ENCODE assay signal across 9 cellular contexts in genomic region chr6:26224547-26224912, GRCh38.
A peak's percentile ranks its signal among the peaks of the same experiment; 100 is the strongest.
DNase-seq lines count a peak whose midpoint lies in the region; ATAC-seq and TF ChIP-seq lines count a peak whose summit lies in the region.
"Had no signal": no experiment of that assay in that cellular context is flagged by ENCODE, and none has a peak within 500 bp of the region (broad histone marks: within the 10 kb centered on the region; RNA-seq: fewer than 3 reads in every experiment).

No MANE protein-coding gene starts in this region.

- intact Hi-C loops in Right ventricle myocardium inferior (cut with DNase I) (no loop called here), dorsolateral prefrontal cortex (cut with DNase I) (no loop called here), vagina (cut with DNase I) (no loop called here)

- H3K4me1 Mint-ChIP-seq in immature natural killer cell, result peaks cover 2 to 4% of the 10 kb centered on the region in 2 donors

- no peak for ATAC-seq in Right ventricle myocardium inferior

- H3K9me3 Mint-ChIP-seq in immature natural killer cell, result no peaks in the 10 kb centered on the region
- H3K9me3 Mint-ChIP-seq: central memory CD8-positive, alpha-beta T cell had no signal

- DNase-seq in cardiac muscle cell (ENCODE audit: low read depth in 1 of 2, low spot score in 1 of 2) (no peak), Right ventricle myocardium inferior (ENCODE audit: missing footprints) (no peak), dorsolateral prefrontal cortex (no peak), vagina (ENCODE audit: extremely low spot score in 2 of 2) (no peak), COLO829 (ENCODE audit: low spot score) (no peak), immature natural killer cell (no peak), NOMO-1 (lab: John Stamatoyannopoulos, UW; ENCODE audit: unreplicated experiment in 2 of 2) (no peak)

- H3K4me3 ChIP-seq in cardiac muscle cell, result peak overlapping the region; percentile 49
- H3K4me3 ChIP-seq in dorsolateral prefrontal cortex, result peak overlapping the region; percentile 15 to 69 (median 54)
- H3K4me3 ChIP-seq in mucosa of rectum (ENCODE audit: low read length in 2 of 2), result peak overlapping the region; percentile 71 to 88
- peak overlapping the region; percentile 48 to 49 for H3K4me3 ChIP-seq in vagina

- H3K27me3 ChIP-seq in cardiac muscle cell (no peaks in the 10 kb centered on the region), dorsolateral prefrontal cortex (peaks cover 0 to 100% (median 65%) of the 10 kb centered on the region in 45 donors), mucosa of rectum (ENCODE audit: control insufficient read depth in 2 of 2, insufficient read depth in 2 of 2, low read length in 2 of 2) (no peaks in the 10 kb centered on the region), vagina (no peaks in the 10 kb centered on the region)

- no peaks in the 10 kb centered on the region for H3K36me3 Mint-ChIP-seq in immature natural killer cell

- peak overlapping the region; percentile 99 for H3K27ac ChIP-seq in cardiac muscle cell
- peak overlapping the region in 58 of 59 donors; percentile 51 to 94 (median 83) for H3K27ac ChIP-seq in dorsolateral prefrontal cortex
- peak overlapping the region; percentile 82 for H3K27ac ChIP-seq in mucosa of rectum (ENCODE audit: low read depth in 2 of 2, low read length in 2 of 2)
- H3K27ac ChIP-seq in vagina, result peak overlapping the region; percentile 68

- peaks cover 0 to 1% (median 0%) of the 10 kb centered on the region in 3 donors for H3K27me3 Mint-ChIP-seq in immature natural killer cell (ENCODE audit: low read depth in 3 of 3)
- H3K27me3 Mint-ChIP-seq: central memory CD8-positive, alpha-beta T cell had no signal

- TF ChIP-seq CTCF in cardiac muscle cell (IDR thresholded peaks at IDR 0.05; ENCODE audit: low read depth, low read length) (no peak), dorsolateral prefrontal cortex (IDR thresholded peaks at IDR 0.05 in 54 of 56, conservative IDR thresholded peaks at IDR 0.05 in 2 of 56; ENCODE audit: low read depth in 1 of 56, partially characterized antibody in 56 of 56) (no peak), vagina (IDR thresholded peaks at IDR 0.05) (no peak)

- H3K4me1 ChIP-seq in cardiac muscle cell (ENCODE audit: low read depth) (peaks cover 28% of the 10 kb centered on the region), mucosa of rectum (ENCODE audit: control insufficient read depth in 2 of 2, insufficient read depth in 2 of 2, low read length in 2 of 2) (no peaks in the 10 kb centered on the region), vagina (no peaks in the 10 kb centered on the region)

- H3K36me3 ChIP-seq in cardiac muscle cell, result no peaks in the 10 kb centered on the region
- peaks cover 0 to 6% of the 10 kb centered on the region in 2 donors for H3K36me3 ChIP-seq in mucosa of rectum (ENCODE audit: control insufficient read depth in 2 of 2, insufficient read depth in 2 of 2, low read length in 2 of 2)
- no peaks in the 10 kb centered on the region for H3K36me3 ChIP-seq in vagina

- TF ChIP-seq POLR2A in vagina (IDR thresholded peaks at IDR 0.05), result no peak

- H3K9ac ChIP-seq in mucosa of rectum (ENCODE audit: low read depth in 1 of 2, low read length in 2 of 2), result peak overlapping the region; percentile 54 to 57

- H3K9me3 ChIP-seq in cardiac muscle cell (ENCODE audit: low read depth) (no peaks in the 10 kb centered on the region), mucosa of rectum (ENCODE audit: control insufficient read depth in 2 of 2, low read length in 2 of 2) (peaks cover 0 to 2% of the 10 kb centered on the region in 2 donors), vagina (no peaks in the 10 kb centered on the region)

- no peak overlapping the region for H3K4me3 Mint-ChIP-seq in immature natural killer cell
- H3K4me3 Mint-ChIP-seq: central memory CD8-positive, alpha-beta T cell had no signal

- no peak overlapping the region for H3K27ac Mint-ChIP-seq in immature natural killer cell
